18 cellular contexts compared by ENCODE assay signal in the genomic region with DNA sequence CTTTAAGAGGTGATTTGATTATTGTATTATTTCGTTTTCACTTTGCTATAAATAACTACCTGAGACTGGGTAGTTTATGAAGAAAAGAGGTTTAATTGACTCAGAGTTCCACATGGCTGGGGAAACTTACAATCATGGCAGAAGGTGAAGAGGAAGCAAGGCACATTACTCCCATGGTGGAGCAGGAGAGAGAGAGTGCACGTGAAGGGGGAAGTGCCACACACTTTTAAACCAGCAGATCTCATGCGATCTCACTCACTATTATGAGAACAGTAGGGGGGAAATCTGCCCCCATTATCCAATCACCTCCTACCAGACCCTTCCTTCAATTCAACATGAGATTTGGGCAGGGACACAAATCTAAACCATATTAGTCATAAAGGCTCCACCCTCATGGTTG. TPM values are rescaled to one million over a fixed set of nuclear protein-coding genes. Genes with fewer than 3 reads are reported as not detected.
DNase-seq lines count a peak whose midpoint lies in the region; ATAC-seq and TF ChIP-seq lines count a peak whose summit lies in the region.
"Had no signal": no experiment of that assay in that cellular context is flagged by ENCODE, and none has a peak within 500 bp of the region (broad histone marks: within the 10 kb centered on the region; RNA-seq: fewer than 3 reads in every experiment).

No MANE protein-coding gene starts in this region.

- no peak overlapping the region for H2AFZ ChIP-seq in Karpas-422 (ENCODE audit: low read length)
- H2AFZ ChIP-seq: GM23338 had no signal

- H3K9me3 ChIP-seq in mucosa of descending colon = no peaks in the 10 kb centered on the region
- H3K9me3 ChIP-seq in Karpas-422 (ENCODE audit: low read length) = no peaks in the 10 kb centered on the region
- H3K9me3 ChIP-seq: Peyer's patch had no signal

- no peak for TF ChIP-seq POLR2A in NB4 (IDR thresholded peaks at IDR 0.05; ENCODE audit: extremely low read depth, insufficient read length)

- H3K27ac Mint-ChIP-seq in activated CD4-positive, alpha-beta memory T cell treated with anti-CD3 and anti-CD28 coated beads for 36 hours = peak overlapping the region; percentile 43
- H3K27ac Mint-ChIP-seq in activated CD4-positive, alpha-beta memory T cell treated with anti-CD3 and anti-CD28 coated beads, Interleukin-2, amount 10 ng/mL, durations not matched to agents 7 days and 5 days = no peak overlapping the region
- peak overlapping the region; percentile 73 for H3K27ac Mint-ChIP-seq in activated T-helper 2 cell treated with anti-CD3 and anti-CD28 coated beads, Interferon-gamma antibody, Interleukin-2, Interleukin-4, amounts not matched to agents 10 μg/mL and 5 μg/mL and 100 μg/mL, durations not matched to agents 14 hours and 24 hours and 36 hours
- H3K27ac Mint-ChIP-seq: GM23338 had no signal

- H3K9me2 ChIP-seq in Karpas-422 (replicated peaks; ENCODE audit: insufficient read depth, low read length) = no peaks in the 10 kb centered on the region

- no peaks in the 10 kb centered on the region for H3K79me2 ChIP-seq in Karpas-422 (ENCODE audit: low read length)

- no peaks in the 10 kb centered on the region for H3K36me3 Mint-ChIP-seq in activated CD4-positive, alpha-beta memory T cell treated with anti-CD3 and anti-CD28 coated beads for 36 hours
- H3K36me3 Mint-ChIP-seq in activated CD4-positive, alpha-beta memory T cell treated with anti-CD3 and anti-CD28 coated beads, Interleukin-2, amount 10 ng/mL, durations not matched to agents 7 days and 5 days (ENCODE audit: low read depth) = no peaks in the 10 kb centered on the region
- peaks cover 2% of the 10 kb centered on the region for H3K36me3 Mint-ChIP-seq in activated T-helper 2 cell treated with anti-CD3 and anti-CD28 coated beads, Interferon-gamma antibody, Interleukin-2, Interleukin-4, amounts not matched to agents 10 μg/mL and 5 μg/mL and 100 μg/mL, durations not matched to agents 14 hours and 24 hours and 36 hours (ENCODE audit: low read depth)

- no peaks in the 10 kb centered on the region for H3K27me3 ChIP-seq in Karpas-422 (ENCODE audit: low read length)
- H3K27me3 ChIP-seq: Peyer's patch had no signal

- DNase-seq in activated CD4-positive, alpha-beta memory T cell treated with anti-CD3 and anti-CD28 coated beads for 36 hours = no peak
- no peak for DNase-seq in activated CD4-positive, alpha-beta memory T cell treated with anti-CD3 and anti-CD28 coated beads, Interleukin-2, amount 10 ng/mL, durations not matched to agents 7 days and 5 days
- DNase-seq in GDM1 (lab: John Stamatoyannopoulos, UW) = peak; percentile 26
- DNase-seq in NB4 (ENCODE audit: low read depth) = peak; percentile 15
- no peak for DNase-seq in activated T-helper 2 cell treated with anti-CD3 and anti-CD28 coated beads, Interferon-gamma antibody, Interleukin-2, Interleukin-4, amounts not matched to agents 10 μg/mL and 5 μg/mL and 100 μg/mL, durations not matched to agents 14 hours and 24 hours and 36 hours (ENCODE audit: low spot score)
- no peak for DNase-seq in HCEC 1CT
- no peak for DNase-seq in mucosa of descending colon
- no peak for DNase-seq in Karpas-422
- DNase-seq: C1 segment of cervical spinal cord, DMS153, NCI-H1417, NCI-H187 treated with DMSO at 0.1 percent for 48 hours, NCI-H2171 treated with DMSO at 0.1 percent for 48 hours, NCI-H510A, Peyer's patch had no signal

- no peaks in the 10 kb centered on the region for H3K4me1 ChIP-seq in mucosa of descending colon (ENCODE audit: low read depth)
- H3K4me1 ChIP-seq in Karpas-422 (ENCODE audit: low read length) = no peaks in the 10 kb centered on the region
- H3K4me1 ChIP-seq: Peyer's patch had no signal

- H3K27ac ChIP-seq in Karpas-422 (ENCODE audit: low read length) = no peak overlapping the region
- H3K27ac ChIP-seq: KMS-11, Peyer's patch had no signal

- H3K4me3 ChIP-seq in NB4 (ENCODE audit: low read depth, low read length) = no peak overlapping the region
- H3K4me3 ChIP-seq in mucosa of descending colon = no peak overlapping the region
- no peak overlapping the region for H3K4me3 ChIP-seq in Karpas-422 (ENCODE audit: low read length)
- H3K4me3 ChIP-seq: GM23338, Peyer's patch had no signal

- no peaks in the 10 kb centered on the region for H4K20me1 ChIP-seq in Karpas-422 (ENCODE audit: insufficient read depth, low read depth, low read length)

- no peak overlapping the region for H3K9ac ChIP-seq in Karpas-422 (ENCODE audit: low read length)
- H3K9ac ChIP-seq: KMS-11 had no signal

- H3K9me3 Mint-ChIP-seq in activated CD4-positive, alpha-beta memory T cell treated with anti-CD3 and anti-CD28 coated beads for 36 hours = no peaks in the 10 kb centered on the region
- no peaks in the 10 kb centered on the region for H3K9me3 Mint-ChIP-seq in activated CD4-positive, alpha-beta memory T cell treated with anti-CD3 and anti-CD28 coated beads, Interleukin-2, amount 10 ng/mL, durations not matched to agents 7 days and 5 days
- H3K9me3 Mint-ChIP-seq in activated T-helper 2 cell treated with anti-CD3 and anti-CD28 coated beads, Interferon-gamma antibody, Interleukin-2, Interleukin-4, amounts not matched to agents 10 μg/mL and 5 μg/mL and 100 μg/mL, durations not matched to agents 14 hours and 24 hours and 36 hours = peaks cover 6% of the 10 kb centered on the region

- POLR2A ChIA-PET in activated CD4-positive, alpha-beta memory T cell treated with anti-CD3 and anti-CD28 coated beads for 36 hours (lab: Charles Lee) = interaction anchor here (2.1 kb wide), 1 partner anchor 56 kb away, joined by 8 read pairs; no protein-coding TSS in a partner anchor
- POLR2A ChIA-PET in activated CD4-positive, alpha-beta memory T cell treated with anti-CD3 and anti-CD28 coated beads, Interleukin-2, amount 10 ng/mL, durations not matched to agents 7 days and 5 days (lab: Charles Lee) = no interaction called here

- no peaks in the 10 kb centered on the region for H3K27me3 Mint-ChIP-seq in activated CD4-positive, alpha-beta memory T cell treated with anti-CD3 and anti-CD28 coated beads for 36 hours
- H3K27me3 Mint-ChIP-seq in activated CD4-positive, alpha-beta memory T cell treated with anti-CD3 and anti-CD28 coated beads, Interleukin-2, amount 10 ng/mL, durations not matched to agents 7 days and 5 days = peaks cover 4% of the 10 kb centered on the region
- peaks cover 2% of the 10 kb centered on the region for H3K27me3 Mint-ChIP-seq in activated T-helper 2 cell treated with anti-CD3 and anti-CD28 coated beads, Interferon-gamma antibody, Interleukin-2, Interleukin-4, amounts not matched to agents 10 μg/mL and 5 μg/mL and 100 μg/mL, durations not matched to agents 14 hours and 24 hours and 36 hours (ENCODE audit: low read depth)

- CTCF ChIA-PET in activated CD4-positive, alpha-beta memory T cell treated with anti-CD3 and anti-CD28 coated beads for 36 hours (lab: Charles Lee) = interaction anchor here (1.0 kb wide), 1 partner anchor 35 kb away, joined by 3 read pairs; no protein-coding TSS in a partner anchor
- CTCF ChIA-PET in activated CD4-positive, alpha-beta memory T cell treated with anti-CD3 and anti-CD28 coated beads, Interleukin-2, amount 10 ng/mL, durations not matched to agents 7 days and 5 days (lab: Charles Lee) = no interaction called here

- no peak for ATAC-seq in mucosa of descending colon
- ATAC-seq: GM23338, Right ventricle myocardium inferior had no signal

- H3K4me2 ChIP-seq in Karpas-422 (ENCODE audit: low read depth, low read length, poor library complexity, severe bottlenecking) = no peak overlapping the region
- H3K4me2 ChIP-seq: GM23338, KMS-11 had no signal

- intact Hi-C loops in activated CD4-positive, alpha-beta memory T cell treated with anti-CD3 and anti-CD28 coated beads for 36 hours (cut with micrococcal nuclease) = loop anchor here (2.0 kb wide), 1 partner anchor 22 kb away; no protein-coding TSS in a partner anchor
- intact Hi-C loops in activated T-helper 2 cell treated with anti-CD3 and anti-CD28 coated beads, Interferon-gamma antibody, Interleukin-2, Interleukin-4, amounts not matched to agents 10 μg/mL and 5 μg/mL and 100 μg/mL, durations not matched to agents 14 hours and 24 hours and 36 hours (cut with micrococcal nuclease) = loop anchor here (2.0 kb wide), 1 partner anchor 56 kb away; no protein-coding TSS in a partner anchor
- intact Hi-C loops in mucosa of descending colon (cut with DNase I, micrococcal nuclease) = no loop called here

- no peaks in the 10 kb centered on the region for H3K36me3 ChIP-seq in mucosa of descending colon (ENCODE audit: low read depth)
- no peaks in the 10 kb centered on the region for H3K36me3 ChIP-seq in Karpas-422 (ENCODE audit: insufficient read depth, low read length)
- H3K36me3 ChIP-seq: Peyer's patch had no signal

- no peak for TF ChIP-seq CTCF in NB4 (IDR thresholded peaks at IDR 0.05; ENCODE audit: low read depth, low read length)
- TF ChIP-seq CTCF in mucosa of descending colon (IDR thresholded peaks at IDR 0.05) = no peak

- H3K4me3 Mint-ChIP-seq in activated CD4-positive, alpha-beta memory T cell treated with anti-CD3 and anti-CD28 coated beads for 36 hours = no peak overlapping the region
- no peak overlapping the region for H3K4me3 Mint-ChIP-seq in activated CD4-positive, alpha-beta memory T cell treated with anti-CD3 and anti-CD28 coated beads, Interleukin-2, amount 10 ng/mL, durations not matched to agents 7 days and 5 days
- H3K4me3 Mint-ChIP-seq in activated T-helper 2 cell treated with anti-CD3 and anti-CD28 coated beads, Interferon-gamma antibody, Interleukin-2, Interleukin-4, amounts not matched to agents 10 μg/mL and 5 μg/mL and 100 μg/mL, durations not matched to agents 14 hours and 24 hours and 36 hours (ENCODE audit: low read depth) = no peak overlapping the region
- H3K4me3 Mint-ChIP-seq: GM23338 had no signal

- H3K4me1 Mint-ChIP-seq in activated CD4-positive, alpha-beta memory T cell treated with anti-CD3 and anti-CD28 coated beads for 36 hours (ENCODE audit: low read depth) = peaks cover 30% of the 10 kb centered on the region
- peaks cover 14% of the 10 kb centered on the region for H3K4me1 Mint-ChIP-seq in activated CD4-positive, alpha-beta memory T cell treated with anti-CD3 and anti-CD28 coated beads, Interleukin-2, amount 10 ng/mL, durations not matched to agents 7 days and 5 days
- H3K4me1 Mint-ChIP-seq in activated T-helper 2 cell treated with anti-CD3 and anti-CD28 coated beads, Interferon-gamma antibody, Interleukin-2, Interleukin-4, amounts not matched to agents 10 μg/mL and 5 μg/mL and 100 μg/mL, durations not matched to agents 14 hours and 24 hours and 36 hours (ENCODE audit: low read depth) = peaks cover 45% of the 10 kb centered on the region

RNA-seq across cellular contexts. Expression of a gene that starts 36.1 kb away (rescaled TPM):
- total RNA-seq in activated CD4-positive, alpha-beta memory T cell treated with anti-CD3 and anti-CD28 coated beads for 36 hours = 10 to 100 TPM; 74.6 to 76.4 TPM
- 10 to 100 TPM; 57.1 to 59.3 TPM for total RNA-seq in activated CD4-positive, alpha-beta memory T cell treated with anti-CD3 and anti-CD28 coated beads, Interleukin-2, amount 10 ng/mL, durations not matched to agents 7 days and 5 days
- 118 and 121 TPM in 2 replicates for total RNA-seq in activated T-helper 2 cell treated with anti-CD3 and anti-CD28 coated beads, Interferon-gamma antibody, Interleukin-2, Interleukin-4, amounts not matched to agents 10 μg/mL and 5 μg/mL and 100 μg/mL, durations not matched to agents 14 hours and 24 hours and 36 hours
- total RNA-seq in mucosa of descending colon = 10 to 100 TPM; 45.7 to 53.2 (median 49.4) TPM
- total RNA-seq in Karpas-422 (2014; rRNA removed; shearing (Covaris generic); ENCODE audit: low replicate concordance) = 40.5 and 41.3 TPM in 2 replicates

RNA-seq across cellular contexts. Expression of a gene that starts 59.7 kb away (rescaled TPM):
- 10 to 100 TPM; 55.8 to 56.6 TPM for total RNA-seq in activated CD4-positive, alpha-beta memory T cell treated with anti-CD3 and anti-CD28 coated beads for 36 hours
- total RNA-seq in activated CD4-positive, alpha-beta memory T cell treated with anti-CD3 and anti-CD28 coated beads, Interleukin-2, amount 10 ng/mL, durations not matched to agents 7 days and 5 days = 10 to 100 TPM; 27.1 to 32.1 TPM
- 35.8 and 43.7 TPM in 2 replicates for total RNA-seq in activated T-helper 2 cell treated with anti-CD3 and anti-CD28 coated beads, Interferon-gamma antibody, Interleukin-2, Interleukin-4, amounts not matched to agents 10 μg/mL and 5 μg/mL and 100 μg/mL, durations not matched to agents 14 hours and 24 hours and 36 hours
- 10 to 100 TPM in 2 of 3 donors, 1 to 10 TPM in 1; 10.0 to 29.4 (median 25.3) TPM for total RNA-seq in mucosa of descending colon
- total RNA-seq in Karpas-422 (2014; rRNA removed; shearing (Covaris generic); ENCODE audit: low replicate concordance) = 45.0 and 50.5 TPM in 2 replicates

Comparison
In these comparisons a context has a peak if more than half of its experiments do, and no peak if none do; other contexts are left out.
1. DNase-seq: peak in GDM1 (single experiment) and NB4 (single experiment); none in activated CD4-positive, alpha-beta memory T cell treated with anti-CD3 and anti-CD28 coated beads for 36 hours (single experiment), activated CD4-positive, alpha-beta memory T cell treated with anti-CD3 and anti-CD28 coated beads, Interleukin-2, amount 10 ng/mL, durations not matched to agents 7 days and 5 days (single experiment), activated T-helper 2 cell treated with anti-CD3 and anti-CD28 coated beads, Interferon-gamma antibody, Interleukin-2, Interleukin-4, amounts not matched to agents 10 μg/mL and 5 μg/mL and 100 μg/mL, durations not matched to agents 14 hours and 24 hours and 36 hours (single experiment), HCEC 1CT (single experiment), mucosa of descending colon (0 of 3) and Karpas-422 (single experiment).
2. intact Hi-C loops: an anchor here in activated CD4-positive, alpha-beta memory T cell treated with anti-CD3 and anti-CD28 coated beads for 36 hours (2.0 kb wide) and activated T-helper 2 cell treated with anti-CD3 and anti-CD28 coated beads, Interferon-gamma antibody, Interleukin-2, Interleukin-4, amounts not matched to agents 10 μg/mL and 5 μg/mL and 100 μg/mL, durations not matched to agents 14 hours and 24 hours and 36 hours (2.0 kb wide); none called in mucosa of descending colon.